ENCODE assay signal across 8 cellular contexts in the genomic region with DNA sequence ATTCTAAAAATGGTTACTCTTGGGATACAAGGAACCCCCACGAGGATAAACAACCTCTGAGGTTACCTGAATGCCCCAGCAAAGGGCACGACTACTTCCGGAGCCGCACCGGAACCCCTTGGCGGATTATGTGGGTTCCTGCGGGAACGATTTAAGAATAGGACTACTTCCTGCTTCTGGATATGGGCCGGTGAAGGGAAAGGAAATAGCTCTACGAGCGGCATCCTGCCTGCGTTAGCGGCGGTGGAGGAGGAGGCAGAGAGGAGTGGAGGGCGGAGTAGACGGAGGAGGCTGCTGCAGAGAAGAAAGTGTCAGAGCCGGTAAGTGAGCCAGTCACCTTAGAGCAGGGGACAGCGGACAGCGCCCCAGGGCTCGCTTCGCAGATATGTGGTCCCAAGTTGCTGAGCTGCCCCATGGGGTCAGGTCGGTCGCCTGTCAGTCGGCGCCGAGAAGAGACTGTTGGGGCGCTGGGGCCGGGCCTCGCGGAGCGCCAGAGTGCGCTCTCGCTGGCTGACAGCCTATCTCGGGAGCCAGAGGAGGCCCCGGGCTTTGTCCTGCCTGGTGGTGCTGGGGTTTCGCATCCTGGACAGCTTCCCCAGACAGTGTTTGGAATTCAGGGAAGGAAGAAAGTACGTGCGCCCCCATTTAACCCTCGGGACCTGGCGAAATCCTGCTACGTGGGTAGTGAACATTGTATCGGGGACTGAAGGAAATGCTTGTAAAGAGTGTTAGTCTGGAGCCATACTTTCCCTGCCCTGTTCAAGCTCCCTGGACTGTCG. TPM values are rescaled to one million over a fixed set of nuclear protein-coding genes. Genes with fewer than 3 reads are reported as not detected.
DNase-seq lines count a peak whose midpoint lies in the region; ATAC-seq and TF ChIP-seq lines count a peak whose summit lies in the region.

A gene with protein sequence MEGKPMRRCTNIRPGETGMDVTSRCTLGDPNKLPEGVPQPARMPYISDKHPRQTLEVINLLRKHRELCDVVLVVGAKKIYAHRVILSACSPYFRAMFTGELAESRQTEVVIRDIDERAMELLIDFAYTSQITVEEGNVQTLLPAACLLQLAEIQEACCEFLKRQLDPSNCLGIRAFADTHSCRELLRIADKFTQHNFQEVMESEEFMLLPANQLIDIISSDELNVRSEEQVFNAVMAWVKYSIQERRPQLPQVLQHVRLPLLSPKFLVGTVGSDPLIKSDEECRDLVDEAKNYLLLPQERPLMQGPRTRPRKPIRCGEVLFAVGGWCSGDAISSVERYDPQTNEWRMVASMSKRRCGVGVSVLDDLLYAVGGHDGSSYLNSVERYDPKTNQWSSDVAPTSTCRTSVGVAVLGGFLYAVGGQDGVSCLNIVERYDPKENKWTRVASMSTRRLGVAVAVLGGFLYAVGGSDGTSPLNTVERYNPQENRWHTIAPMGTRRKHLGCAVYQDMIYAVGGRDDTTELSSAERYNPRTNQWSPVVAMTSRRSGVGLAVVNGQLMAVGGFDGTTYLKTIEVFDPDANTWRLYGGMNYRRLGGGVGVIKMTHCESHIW (plus strand): TSS at position 223 of the 779 bp plus-strand sequence. CDS start 1,063 bp downstream, outside the sequence.

- no peaks in the 10 kb centered on the region for H3K9me3 ChIP-seq in prostate gland

- peak within 1 kb of the TSS; percentile 97 for H3K27ac Mint-ChIP-seq in T-helper 1 cell treated with Interleukin-12 subunit alpha and Interleukin-12 subunit beta and Interleukin-4 antibody, amounts not matched to agents 30 μg/mL and 1 μg/mL, for 36 hours

- no peaks in the 10 kb centered on the region for H3K27me3 ChIP-seq in prostate gland (replicated peaks; ENCODE audit: insufficient read depth)

- H3K4me1 ChIP-seq in prostate gland (replicated peaks) (no peaks in the 10 kb centered on the region), urinary bladder (ENCODE audit: insufficient read depth) (no peaks in the 10 kb centered on the region)

- H3K36me3 ChIP-seq in prostate gland (no peaks in the 10 kb centered on the region), urinary bladder (ENCODE audit: insufficient read depth) (no peaks in the 10 kb centered on the region)

- peaks cover 22% of the 10 kb centered on the region for H3K27me3 Mint-ChIP-seq in T-helper 1 cell treated with Interleukin-12 subunit alpha and Interleukin-12 subunit beta and Interleukin-4 antibody, amounts not matched to agents 30 μg/mL and 1 μg/mL, for 36 hours (ENCODE audit: low read depth)

- H3K4me3 ChIP-seq in prostate gland (peak within 1 kb of the TSS; percentile 79 to 83), urinary bladder (ENCODE audit: low read depth, low read length) (peak within 1 kb of the TSS; percentile 85)

- intact Hi-C loops in left ventricle myocardium superior (cut with micrococcal nuclease): loop anchor here (10.0 kb wide), 1 partner anchor 280 kb away; no protein-coding TSS in a partner anchor
- intact Hi-C loops in prostate gland (cut with DNase I): loop anchor here (10.0 kb wide), 1 partner anchor 290 kb away; no protein-coding TSS in a partner anchor

- peak within 1 kb of the TSS; percentile 97 for H3K4me3 Mint-ChIP-seq in T-helper 1 cell treated with Interleukin-12 subunit alpha and Interleukin-12 subunit beta and Interleukin-4 antibody, amounts not matched to agents 30 μg/mL and 1 μg/mL, for 36 hours

- peak; percentile 9 for TF ChIP-seq CTCF in GM13977 (IDR thresholded peaks at IDR 0.05; ENCODE audit: extremely low read depth, insufficient read depth, missing control alignments)
- TF ChIP-seq CTCF in prostate gland (IDR thresholded peaks at IDR 0.05): no peak

- peaks cover 4% of the 10 kb centered on the region for H3K9me3 Mint-ChIP-seq in T-helper 1 cell treated with Interleukin-12 subunit alpha and Interleukin-12 subunit beta and Interleukin-4 antibody, amounts not matched to agents 30 μg/mL and 1 μg/mL, for 36 hours

- H3K36me3 Mint-ChIP-seq in T-helper 1 cell treated with Interleukin-12 subunit alpha and Interleukin-12 subunit beta and Interleukin-4 antibody, amounts not matched to agents 30 μg/mL and 1 μg/mL, for 36 hours (ENCODE audit: low read depth): peaks cover 6% of the 10 kb centered on the region

- TF ChIP-seq POLR2A in prostate gland (IDR thresholded peaks at IDR 0.05): peak; percentile 56

- ATAC-seq in HG02884 (IDR thresholded peaks at IDR 0.05; ENCODE audit: unreplicated experiment): peak; percentile 88
- peak; percentile 99 for ATAC-seq in left ventricle myocardium superior

- DNase-seq in GM13977 (ENCODE audit: low spot score): peak; percentile 79
- peak; percentile 96 for DNase-seq in NCI-H1694 (lab: John Stamatoyannopoulos, UW)
- peak; percentile 57 for DNase-seq in amniotic stem cell (lab: John Stamatoyannopoulos, UW)
- peak; percentile 79 for DNase-seq in left ventricle myocardium superior
- peak; percentile 71 for DNase-seq in prostate gland (ENCODE audit: low spot score)

- H3K4me1 Mint-ChIP-seq in T-helper 1 cell treated with Interleukin-12 subunit alpha and Interleukin-12 subunit beta and Interleukin-4 antibody, amounts not matched to agents 30 μg/mL and 1 μg/mL, for 36 hours (ENCODE audit: low read depth): peaks cover 20% of the 10 kb centered on the region

- 0% methylated on average over 43 of the region's 43 CpGs for WGBS in prostate gland
- under 1% methylated on average over 43 of the region's 43 CpGs for WGBS in urinary bladder

- in situ Hi-C loops in GM13977 (cut with MboI; ENCODE audit: low pct_unique_long_range_greater_than_20kb, low sequenced_read_pairs, unreplicated experiment): no loop called here

- H3K27ac ChIP-seq in prostate gland (peak within 1 kb of the TSS; percentile 83 to 86), urinary bladder (ENCODE audit: low read depth) (peak within 1 kb of the TSS; percentile 83)

RNA-seq across cellular contexts. Expression of the gene that starts here (rescaled TPM):
- 16.4 TPM for total RNA-seq in left ventricle myocardium superior
- 10 to 100 TPM; 26.3 to 27.6 TPM for total RNA-seq in prostate gland
- total RNA-seq in urinary bladder: 45.1 TPM
- 22.5 TPM for polyA plus RNA-seq in urinary bladder

Comparison
In these comparisons a context has a peak if more than half of its experiments do, and no peak if none do; other contexts are left out.
1. Peak in every context shown above with its lines: DNase-seq, ATAC-seq, H3K4me3 ChIP-seq and H3K27ac ChIP-seq.